13 cellular contexts compared by ENCODE assay signal in genomic region chrX:41688835-41689234, GRCh38. TPM values are rescaled to one million over a fixed set of nuclear protein-coding genes. Genes with fewer than 3 reads are reported as not detected.
DNase-seq lines count a peak whose midpoint lies in the region; ATAC-seq, FAIRE-seq and TF ChIP-seq lines count a peak whose summit lies in the region.
"Had no signal": no experiment of that assay in that cellular context is flagged by ENCODE, and none has a peak within 500 bp of the region (broad histone marks: within the 10 kb centered on the region; RNA-seq: fewer than 3 reads in every experiment).

Gene GPR34 (plus strand): TSS chrX:41688973. CDS start chrX:41695634, 6,661 bp downstream.

- peak; percentile 39 for ATAC-seq in CD4-positive, alpha-beta T cell (ENCODE audit: poor library complexity)
- ATAC-seq in GM19043 (IDR thresholded peaks at IDR 0.05; ENCODE audit: low read depth, unreplicated experiment) = peak; percentile 49

- intact Hi-C loops in CD4-positive, alpha-beta T cell (cut with DNase I, micrococcal nuclease) = no loop called here

- H3K27me3 Mint-ChIP-seq in CD4-positive, alpha-beta T cell = no peaks in the 10 kb centered on the region
- no peaks in the 10 kb centered on the region for H3K27me3 Mint-ChIP-seq in activated naive CD4-positive, alpha-beta T cell treated with anti-CD3 and anti-CD28 coated beads, Interleukin-2, amount 10 ng/mL, durations not matched to agents 7 days and 5 days
- H3K27me3 Mint-ChIP-seq: activated B cell treated with CpG ODN at 0.5 μM for 24 hours had no signal

- H3K4me3 Mint-ChIP-seq in CD4-positive, alpha-beta T cell = no peak within 1 kb of the TSS
- no peak within 1 kb of the TSS for H3K4me3 Mint-ChIP-seq in activated naive CD4-positive, alpha-beta T cell treated with anti-CD3 and anti-CD28 coated beads, Interleukin-2, amount 10 ng/mL, durations not matched to agents 7 days and 5 days
- H3K4me3 Mint-ChIP-seq: activated B cell treated with CpG ODN at 0.5 μM for 24 hours had no signal

- no peaks in the 10 kb centered on the region for H3K79me2 ChIP-seq in osteoblast (ENCODE audit: insufficient read depth, low read length)

- peak within 1 kb of the TSS; percentile 47 for H3K27ac Mint-ChIP-seq in CD4-positive, alpha-beta T cell
- H3K27ac Mint-ChIP-seq in activated naive CD4-positive, alpha-beta T cell treated with anti-CD3 and anti-CD28 coated beads, Interleukin-2, amount 10 ng/mL, durations not matched to agents 7 days and 5 days = no peak within 1 kb of the TSS
- H3K27ac Mint-ChIP-seq: activated B cell treated with CpG ODN at 0.5 μM for 24 hours had no signal

- H3K4me1 Mint-ChIP-seq in CD4-positive, alpha-beta T cell (ENCODE audit: low read depth) = peaks cover 31% of the 10 kb centered on the region
- H3K4me1 Mint-ChIP-seq in activated naive CD4-positive, alpha-beta T cell treated with anti-CD3 and anti-CD28 coated beads, Interleukin-2, amount 10 ng/mL, durations not matched to agents 7 days and 5 days = peaks cover 34% of the 10 kb centered on the region

- CTCF ChIA-PET in CD4-positive, alpha-beta T cell (lab: Charles Lee) = no interaction called here
- CTCF ChIA-PET in activated naive CD4-positive, alpha-beta T cell treated with anti-CD3 and anti-CD28 coated beads, Interleukin-2, amount 10 ng/mL, durations not matched to agents 7 days and 5 days (lab: Charles Lee) = no interaction called here

- POLR2A ChIA-PET in CD4-positive, alpha-beta T cell (lab: Charles Lee) = no interaction called here

- H3K4me3 ChIP-seq in osteoblast (ENCODE audit: insufficient read depth, low read length) = no peak within 1 kb of the TSS

- peaks cover 8% of the 10 kb centered on the region for H3K4me1 ChIP-seq in osteoblast (ENCODE audit: insufficient read depth, low read length)

- no peaks in the 10 kb centered on the region for H3K9me3 ChIP-seq in CD4-positive, alpha-beta T cell (ENCODE audit: control insufficient read depth, low read length)
- no peaks in the 10 kb centered on the region for H3K9me3 ChIP-seq in osteoblast (ENCODE audit: low read depth, low read length)
- H3K9me3 ChIP-seq: ascending aorta had no signal

- no peaks in the 10 kb centered on the region for H3K36me3 Mint-ChIP-seq in CD4-positive, alpha-beta T cell (ENCODE audit: low read depth)
- H3K36me3 Mint-ChIP-seq in activated naive CD4-positive, alpha-beta T cell treated with anti-CD3 and anti-CD28 coated beads, Interleukin-2, amount 10 ng/mL, durations not matched to agents 7 days and 5 days = peaks cover 7% of the 10 kb centered on the region

- H3K9me3 Mint-ChIP-seq in CD4-positive, alpha-beta T cell = no peaks in the 10 kb centered on the region
- H3K9me3 Mint-ChIP-seq in activated naive CD4-positive, alpha-beta T cell treated with anti-CD3 and anti-CD28 coated beads, Interleukin-2, amount 10 ng/mL, durations not matched to agents 7 days and 5 days = no peaks in the 10 kb centered on the region
- H3K9me3 Mint-ChIP-seq: activated B cell treated with CpG ODN at 0.5 μM for 24 hours had no signal

- no peak for FAIRE-seq in GM12892 (lab: Jason Lieb, UNC)
- FAIRE-seq: RCC 7860 had no signal

- no peak for TF ChIP-seq POLR2A in GM12892 (IDR thresholded peaks at IDR 0.05; ENCODE audit: low read depth, low read length)

- H4K20me1 ChIP-seq in osteoblast (ENCODE audit: insufficient read depth, low read length) = no peaks in the 10 kb centered on the region

- no peak for TF ChIP-seq CTCF in CD4-positive, alpha-beta T cell (IDR thresholded peaks at IDR 0.05)
- no peak for TF ChIP-seq CTCF in osteoblast (IDR thresholded peaks at IDR 0.05; ENCODE audit: extremely low read depth, low read depth, low read length)

- no peaks in the 10 kb centered on the region for H3K36me3 ChIP-seq in osteoblast (ENCODE audit: insufficient read depth, low read length)
- H3K36me3 ChIP-seq: ascending aorta had no signal

- DNase-seq in CD4-positive, alpha-beta T cell = no peak
- DNase-seq in activated naive CD4-positive, alpha-beta T cell treated with anti-CD3 and anti-CD28 coated beads, Interleukin-2, amount 10 ng/mL, durations not matched to agents 7 days and 5 days = peak; percentile 27
- DNase-seq in occipital lobe (lab: John Stamatoyannopoulos, UW) (no peak), GM12892 (ENCODE audit: insufficient read length) (no peak), osteoblast (ENCODE audit: insufficient read length, low spot score, missing footprints) (no peak), GM03348 (ENCODE audit: low spot score) (no peak)
- DNase-seq: activated B cell treated with CpG ODN at 0.5 μM for 24 hours, Calu3, hippocampal formation, NCI-H2029 treated with DMSO at 0.1 percent for 48 hours had no signal

- no peak within 1 kb of the TSS for H2AFZ ChIP-seq in osteoblast (ENCODE audit: low read length)

- no peaks in the 10 kb centered on the region for H3K27me3 ChIP-seq in CD4-positive, alpha-beta T cell (ENCODE audit: control insufficient read depth, insufficient read depth, low read length)
- peaks cover 2% of the 10 kb centered on the region for H3K27me3 ChIP-seq in osteoblast (ENCODE audit: insufficient read depth, low read length)
- H3K27me3 ChIP-seq: ascending aorta had no signal

- no peak within 1 kb of the TSS for H3K4me2 ChIP-seq in osteoblast (ENCODE audit: insufficient read depth, low read length)

- no peak within 1 kb of the TSS for H3K27ac ChIP-seq in CD4-positive, alpha-beta T cell (ENCODE audit: low read depth, low read length)
- no peak within 1 kb of the TSS for H3K27ac ChIP-seq in osteoblast (ENCODE audit: low read depth, low read length)

RNA-seq across cellular contexts. Expression of gene GPR34, which starts in this region (rescaled TPM):
- total RNA-seq in CD4-positive, alpha-beta T cell = not detected
- 23.4 TPM for total RNA-seq in occipital lobe
- polyA plus RNA-seq in GM12892 (2012; ENCODE audit: missing spikeins) = 0.23 TPM
- total RNA-seq in osteoblast = 0.72 TPM in 1 of 2 replicates, not detected in the other
- total RNA-seq: Calu3 had no signal

Comparison
In these comparisons a context has a peak if more than half of its experiments do, and no peak if none do; other contexts are left out.
1. RNA of gene GPR34 (total RNA-seq): 23.4 TPM in occipital lobe (single experiment); 0.72 TPM in osteoblast and not detected in CD4-positive, alpha-beta T cell; every median in the first group is over 10 times any median in the second.
2. Peak in ATAC-seq in CD4-positive, alpha-beta T cell; RNA of the gene not detected or under 1 TPM.